In the genomic region with DNA sequence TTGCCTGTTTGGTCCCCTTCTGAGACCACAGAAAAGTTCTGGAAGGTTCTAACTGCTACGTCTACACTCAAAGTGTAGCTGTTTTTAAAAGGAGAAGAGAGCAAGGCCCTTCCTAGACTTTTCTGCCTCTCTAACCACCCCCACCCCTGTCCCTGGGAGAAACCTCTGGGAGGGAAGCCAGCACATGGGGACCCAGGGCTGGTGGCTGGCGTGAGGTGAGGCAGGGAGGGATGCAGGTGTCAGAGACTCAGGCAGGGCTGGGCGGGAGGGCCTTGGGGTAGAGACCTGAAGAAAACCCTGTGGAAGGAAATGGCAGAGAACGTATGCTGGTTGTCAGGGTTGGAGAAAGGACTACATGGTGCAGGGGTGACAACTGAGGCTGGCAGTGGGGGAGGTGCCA, we compare ENCODE assay signal across 26 cellular contexts. TPM values are rescaled to one million over a fixed set of nuclear protein-coding genes. Genes with fewer than 3 reads are reported as not detected.
A peak's percentile ranks its signal among the peaks of the same experiment; 100 is the strongest.
DNase-seq lines count a peak whose midpoint lies in the region; ATAC-seq, FAIRE-seq and TF ChIP-seq lines count a peak whose summit lies in the region.
"Had no signal": no experiment of that assay in that cellular context is flagged by ENCODE, and none has a peak within 500 bp of the region (broad histone marks: within the 10 kb centered on the region; RNA-seq: fewer than 3 reads in every experiment).

No MANE protein-coding gene starts in this region.

- intact Hi-C loops in dorsolateral prefrontal cortex (cut with DNase I): no loop called here
- intact Hi-C loops in natural killer cell (cut with micrococcal nuclease): loop anchor here (5.0 kb wide), 1 partner anchor 42 kb away; no protein-coding TSS in a partner anchor

- H3K4me3 Mint-ChIP-seq in activated naive CD4-positive, alpha-beta T cell treated with anti-CD3 and anti-CD28 coated beads, Interleukin-2, amount 10 ng/mL, durations not matched to agents 7 days and 5 days: no peak overlapping the region
- no peak overlapping the region for H3K4me3 Mint-ChIP-seq in natural killer cell
- no peak overlapping the region for H3K4me3 Mint-ChIP-seq in type B pancreatic cell
- H3K4me3 Mint-ChIP-seq: activated CD8-positive, alpha-beta memory T cell treated with anti-CD3 and anti-CD28 coated beads, Interleukin-2, amount 10 ng/mL, durations not matched to agents 7 days and 5 days; activated T-helper 17 cell treated with anti-CD3 and anti-CD28 coated beads, Interleukin-2, amount 50 U/mL, for 72 hours had no signal

- no peak for ATAC-seq in activated naive CD4-positive, alpha-beta T cell treated with anti-CD3 and anti-CD28 coated beads, Interleukin-2, amount 50 U/mL, for 72 hours
- no peak for ATAC-seq in natural killer cell
- ATAC-seq: activated CD8-positive, alpha-beta memory T cell treated with anti-CD3 and anti-CD28 coated beads, Interleukin-2, amount 10 ng/mL, durations not matched to agents 7 days and 5 days; activated T-helper 17 cell treated with anti-CD3 and anti-CD28 coated beads, Interleukin-2, amount 50 U/mL, for 72 hours; mucosa of descending colon had no signal

- H3K27ac Mint-ChIP-seq in activated naive CD4-positive, alpha-beta T cell treated with anti-CD3 and anti-CD28 coated beads, Interleukin-2, amount 10 ng/mL, durations not matched to agents 7 days and 5 days: peak overlapping the region; percentile 29
- H3K27ac Mint-ChIP-seq in activated naive CD4-positive, alpha-beta T cell treated with anti-CD3 and anti-CD28 coated beads, Interleukin-2, amount 50 U/mL, for 72 hours: peak overlapping the region in 1 of 2 donors; percentile 9
- H3K27ac Mint-ChIP-seq in natural killer cell (peak overlapping the region; percentile 63 to 81), type B pancreatic cell (peak overlapping the region; percentile 38)
- H3K27ac Mint-ChIP-seq: activated CD8-positive, alpha-beta memory T cell treated with anti-CD3 and anti-CD28 coated beads, Interleukin-2, amount 10 ng/mL, durations not matched to agents 7 days and 5 days; activated T-helper 17 cell treated with anti-CD3 and anti-CD28 coated beads, Interleukin-2, amount 50 U/mL, for 72 hours had no signal

- no peak for TF ChIP-seq CTCF in dorsolateral prefrontal cortex (IDR thresholded peaks at IDR 0.05 in 54 of 56, conservative IDR thresholded peaks at IDR 0.05 in 2 of 56; ENCODE audit: low read depth in 1 of 56, partially characterized antibody in 56 of 56)
- TF ChIP-seq CTCF in natural killer cell (IDR thresholded peaks at IDR 0.05): no peak
- no peak for TF ChIP-seq CTCF in type B pancreatic cell (conservative IDR thresholded peaks at IDR 0.05)

- H3K36me3 Mint-ChIP-seq in activated naive CD4-positive, alpha-beta T cell treated with anti-CD3 and anti-CD28 coated beads, Interleukin-2, amount 10 ng/mL, durations not matched to agents 7 days and 5 days: no peaks in the 10 kb centered on the region
- H3K36me3 Mint-ChIP-seq in activated naive CD4-positive, alpha-beta T cell treated with anti-CD3 and anti-CD28 coated beads, Interleukin-2, amount 50 U/mL, for 72 hours: no peaks in the 10 kb centered on the region
- H3K36me3 Mint-ChIP-seq in natural killer cell (no peaks in the 10 kb centered on the region), type B pancreatic cell (peaks cover 4% of the 10 kb centered on the region)

- no peak overlapping the region for H3K4me3 ChIP-seq in dorsolateral prefrontal cortex
- H3K4me3 ChIP-seq: ascending aorta; BLaER1 treated with 17β-estradiol and CSF1 and Interleukin-3, amounts not matched to agents 10 nM and 100 nM; coronary artery; HAP-1; mucosa of descending colon; SK-N-MC; smooth muscle cell; suprapubic skin had no signal

- H3K27me3 Mint-ChIP-seq in activated naive CD4-positive, alpha-beta T cell treated with anti-CD3 and anti-CD28 coated beads, Interleukin-2, amount 10 ng/mL, durations not matched to agents 7 days and 5 days: no peaks in the 10 kb centered on the region
- H3K27me3 Mint-ChIP-seq in natural killer cell (ENCODE audit: low read depth in 2 of 2) (no peaks in the 10 kb centered on the region), type B pancreatic cell (no peaks in the 10 kb centered on the region)
- H3K27me3 Mint-ChIP-seq: activated CD8-positive, alpha-beta memory T cell treated with anti-CD3 and anti-CD28 coated beads, Interleukin-2, amount 10 ng/mL, durations not matched to agents 7 days and 5 days; activated T-helper 17 cell treated with anti-CD3 and anti-CD28 coated beads, Interleukin-2, amount 50 U/mL, for 72 hours had no signal

- no peaks in the 10 kb centered on the region for H3K9me3 Mint-ChIP-seq in activated naive CD4-positive, alpha-beta T cell treated with anti-CD3 and anti-CD28 coated beads, Interleukin-2, amount 10 ng/mL, durations not matched to agents 7 days and 5 days
- H3K9me3 Mint-ChIP-seq in activated naive CD4-positive, alpha-beta T cell treated with anti-CD3 and anti-CD28 coated beads, Interleukin-2, amount 50 U/mL, for 72 hours: no peaks in the 10 kb centered on the region
- H3K9me3 Mint-ChIP-seq in natural killer cell: no peaks in the 10 kb centered on the region
- no peaks in the 10 kb centered on the region for H3K9me3 Mint-ChIP-seq in type B pancreatic cell
- H3K9me3 Mint-ChIP-seq: activated T-helper 17 cell treated with anti-CD3 and anti-CD28 coated beads, Interleukin-2, amount 50 U/mL, for 72 hours had no signal

- FAIRE-seq in urothelium cell line (lab: Jason Lieb, UNC): no peak
- FAIRE-seq: RCC 7860 had no signal

- peaks cover 60% of the 10 kb centered on the region for H3K4me1 Mint-ChIP-seq in activated naive CD4-positive, alpha-beta T cell treated with anti-CD3 and anti-CD28 coated beads, Interleukin-2, amount 10 ng/mL, durations not matched to agents 7 days and 5 days
- H3K4me1 Mint-ChIP-seq in natural killer cell (peaks cover 78 to 82% of the 10 kb centered on the region in 2 donors), type B pancreatic cell (ENCODE audit: unreplicated experiment) (peaks cover 17% of the 10 kb centered on the region)

- H3K27ac ChIP-seq in dorsolateral prefrontal cortex: peak overlapping the region in 55 of 59 donors; percentile 25 to 97 (median 91)
- H3K27ac ChIP-seq: HL-60, SK-N-MC, suprapubic skin had no signal

- no peak for DNase-seq in activated naive CD4-positive, alpha-beta T cell treated with anti-CD3 and anti-CD28 coated beads, Interleukin-2, amount 10 ng/mL, durations not matched to agents 7 days and 5 days
- no peak for DNase-seq in activated naive CD4-positive, alpha-beta T cell treated with anti-CD3 and anti-CD28 coated beads, Interleukin-2, amount 50 U/mL, for 72 hours (ENCODE audit: low spot score in 2 of 2)
- DNase-seq in dorsolateral prefrontal cortex (no peak), natural killer cell (no peak), type B pancreatic cell (ENCODE audit: extremely low spot score, unreplicated experiment) (no peak), globus pallidus (ENCODE audit: low spot score) (no peak), NCI-H510A treated with DMSO at 0.1 percent for 48 hours (lab: John Stamatoyannopoulos, UW) (no peak), urothelium cell line (ENCODE audit: low spot score) (no peak)
- DNase-seq: 8988T; activated CD4-positive, CD25-positive, alpha-beta regulatory T cell treated with anti-CD3 and anti-CD28 coated beads, Interleukin-2, amount 50 U/mL, for 72 hours; activated CD8-positive, alpha-beta memory T cell treated with anti-CD3 and anti-CD28 coated beads, Interleukin-2, amount 10 ng/mL, durations not matched to agents 7 days and 5 days; foreskin melanocyte; mucosa of descending colon; NCI-H1694; NCI-H2227 treated with DMSO at 0.1 percent for 48 hours; stimulated activated CD4-positive, alpha-beta T cell treated with anti-CD3 and anti-CD28 coated beads, Interleukin-4, amount 100 ng/mL, for 24 hours had no signal

- CTCF ChIA-PET in activated naive CD4-positive, alpha-beta T cell treated with anti-CD3 and anti-CD28 coated beads, Interleukin-2, amount 10 ng/mL, durations not matched to agents 7 days and 5 days (lab: Charles Lee): interaction anchor here (1.1 to 1.6 kb wide), 2 partner anchors 60 to 64 kb away, joined by 3 to 5 read pairs; no protein-coding TSS in a partner anchor

- H3K27me3 ChIP-seq in dorsolateral prefrontal cortex: no peaks in the 10 kb centered on the region
- H3K27me3 ChIP-seq: ascending aorta; BLaER1 treated with 17β-estradiol and CSF1 and Interleukin-3, amounts not matched to agents 10 nM and 100 nM; suprapubic skin had no signal

RNA-seq across cellular contexts. Expression of gene ARRB1, which starts 26.7 kb away (rescaled TPM):
- 10 to 100 TPM; 11.5 to 28.9 TPM for total RNA-seq in activated naive CD4-positive, alpha-beta T cell treated with anti-CD3 and anti-CD28 coated beads, Interleukin-2, amount 50 U/mL, for 72 hours
- total RNA-seq in dorsolateral prefrontal cortex (100 to 1,000 TPM; 117 to 225 (median 167) TPM), natural killer cell (100 to 1,000 TPM; 128 to 200 (median 174) TPM), type B pancreatic cell (ENCODE audit: low replicate concordance) (32.7 and 32.8 TPM in 2 replicates)
